ENCODE assay signal across 1 cellular context in the genomic region with DNA sequence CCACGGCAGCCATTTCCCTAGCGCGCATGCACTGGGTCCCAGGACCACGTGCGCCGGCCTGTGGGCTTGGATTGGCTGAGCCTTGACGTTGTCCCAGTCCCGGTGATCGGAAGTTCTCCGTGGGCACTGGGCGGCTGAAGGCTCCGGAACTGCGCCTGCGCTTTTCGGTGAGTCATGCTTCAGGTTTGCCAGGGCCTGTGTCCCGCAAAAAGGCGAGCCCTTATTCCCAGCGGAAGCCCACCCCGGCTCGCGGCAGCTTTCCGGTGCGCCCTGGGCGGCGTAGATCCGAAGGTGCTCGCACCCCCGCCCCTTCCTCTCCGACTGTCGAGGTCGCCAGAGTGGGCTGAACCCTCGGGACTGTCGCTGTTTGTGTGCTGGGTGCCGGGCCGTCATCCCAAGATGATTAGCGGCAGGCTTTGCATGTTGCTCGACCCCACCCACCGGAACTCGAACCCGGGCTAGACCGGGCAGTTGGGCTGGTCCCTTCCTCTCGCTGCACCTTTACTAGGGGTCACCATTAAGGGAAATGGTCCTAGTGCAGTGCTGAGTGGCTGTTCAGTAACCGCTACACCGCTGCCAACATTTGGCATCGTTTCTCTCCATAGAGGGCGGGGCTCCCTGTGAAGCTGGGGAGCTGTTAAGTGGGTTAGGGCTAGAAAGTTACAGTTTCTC.
TF ChIP-seq lines count a peak whose summit lies in the region.

Gene TCEANC, plus strand, starts transcription at position 120 of the 672 bp plus-strand sequence. CDS start 9,368 bp downstream, outside the sequence.

TF ChIP-seq in GM12878, 131 proteins besides CTCF, POLR2A, EP300 and RAD21 (continued from another document and continues in another):
- TF ChIP-seq ZBTB40 (IDR thresholded peaks at IDR 0.05; ENCODE audit: borderline replicate concordance) (peak; percentile 69), HSF1 (IDR thresholded peaks at IDR 0.05; ENCODE audit: low read depth, low read length) (no peak), ZBED1 (IDR thresholded peaks at IDR 0.05; ENCODE audit: borderline replicate concordance) (no peak), SMARCA5 (IDR thresholded peaks at IDR 0.05) (no peak), BMI1 (IDR thresholded peaks at IDR 0.05; ENCODE audit: borderline replicate concordance) (no peak), RB1 (IDR thresholded peaks at IDR 0.05; ENCODE audit: borderline replicate concordance) (peak; percentile 63; the same call in 1 of the 2 replicates), YBX1 (IDR thresholded peaks at IDR 0.05) (no peak), NRF1 (conservative IDR thresholded peaks at IDR 0.05; ENCODE audit: low read depth, low read length) (peak; percentile 74), HDAC6 (IDR thresholded peaks at IDR 0.05; ENCODE audit: unreplicated experiment) (no peak), MTA2 (IDR thresholded peaks at IDR 0.05; ENCODE audit: low read depth) (no peak), ZNF207 (IDR thresholded peaks at IDR 0.05; ENCODE audit: borderline replicate concordance) (no peak), MYC (IDR thresholded peaks at IDR 0.05; ENCODE audit: insufficient read depth, insufficient read length, insufficient replicate concordance, low read length, severe bottlenecking) (no peak), RFX5 (IDR thresholded peaks at IDR 0.05; ENCODE audit: low read depth, low read length) (no peak), ZBTB11 (CRISPR knock-in tag; IDR thresholded peaks at IDR 0.05) (no peak), E2F8 (IDR thresholded peaks at IDR 0.05; ENCODE audit: low read depth, partially characterized antibody) (no peak), E4F1 (IDR thresholded peaks at IDR 0.05; ENCODE audit: borderline replicate concordance, partially characterized antibody) (no peak), ESRRA (IDR thresholded peaks at IDR 0.05; ENCODE audit: low read length) (no peak), CEBPZ (IDR thresholded peaks at IDR 0.05; ENCODE audit: low read depth, low read length) (no peak), ZBTB33 (IDR thresholded peaks at IDR 0.05) (no peak), PAX8 (IDR thresholded peaks at IDR 0.05) (no peak), HDGF (IDR thresholded peaks at IDR 0.05) (0 out of 2 replicates have a peak, but pooled peaks have one; percentile 52), EZH2 (IDR thresholded peaks at IDR 0.05; ENCODE audit: borderline replicate concordance, control insufficient read depth, low read depth, low read length) (no peak), PML (IDR thresholded peaks at IDR 0.05; ENCODE audit: low read length) (no peak; the same call in none of the 2 replicates), RELA (IDR thresholded peaks at IDR 0.05; ENCODE audit: borderline replicate concordance, partially characterized antibody) (peak; percentile 57), IKZF1 (conservative IDR thresholded peaks at IDR 0.05) (peak; percentile 98), CBX5 (IDR thresholded peaks at IDR 0.05; ENCODE audit: low read depth) (no peak), TAF1 (IDR thresholded peaks at IDR 0.05; ENCODE audit: borderline replicate concordance, low read depth, low read length) (peak; percentile 42; the same call in 1 of the 2 replicates), ZSCAN29 (IDR thresholded peaks at IDR 0.05) (no peak), SIX5 (IDR thresholded peaks at IDR 0.05; ENCODE audit: low read depth, low read length, severe bottlenecking) (no peak), STAT1 (conservative IDR thresholded peaks at IDR 0.05) (0 out of 2 replicates have a peak, but pooled peaks have one; percentile 45), HCFC1 (IDR thresholded peaks at IDR 0.05; ENCODE audit: low read length) (0 out of 2 replicates have a peak, but pooled peaks have one; percentile 38), CBX3 (IDR thresholded peaks at IDR 0.05; ENCODE audit: borderline replicate concordance, low read depth) (no peak), STAT3 (IDR thresholded peaks at IDR 0.05; ENCODE audit: low read depth, low read length) (no peak)
- TF ChIP-seq, protein P1, sequence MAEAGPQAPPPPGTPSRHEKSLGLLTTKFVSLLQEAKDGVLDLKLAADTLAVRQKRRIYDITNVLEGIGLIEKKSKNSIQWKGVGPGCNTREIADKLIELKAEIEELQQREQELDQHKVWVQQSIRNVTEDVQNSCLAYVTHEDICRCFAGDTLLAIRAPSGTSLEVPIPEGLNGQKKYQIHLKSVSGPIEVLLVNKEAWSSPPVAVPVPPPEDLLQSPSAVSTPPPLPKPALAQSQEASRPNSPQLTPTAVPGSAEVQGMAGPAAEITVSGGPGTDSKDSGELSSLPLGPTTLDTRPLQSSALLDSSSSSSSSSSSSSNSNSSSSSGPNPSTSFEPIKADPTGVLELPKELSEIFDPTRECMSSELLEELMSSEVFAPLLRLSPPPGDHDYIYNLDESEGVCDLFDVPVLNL (IDR thresholded peaks at IDR 0.05; ENCODE audit: low read depth, low read length), result no peak
